In genomic region chr11:77198440-77198849, GRCh38 we compare ENCODE assay signal across 9 cellular contexts.
DNase-seq lines count a peak whose midpoint lies in the region; ATAC-seq and TF ChIP-seq lines count a peak whose summit lies in the region.
"Had no signal": no experiment of that assay in that cellular context is flagged by ENCODE, and none has a peak within 500 bp of the region (broad histone marks: within the 10 kb centered on the region; RNA-seq: fewer than 3 reads in every experiment).

No MANE protein-coding gene starts in this region.

- no peak for TF ChIP-seq POLR2A in vagina (IDR thresholded peaks at IDR 0.05)

- no peaks in the 10 kb centered on the region for H3K4me1 ChIP-seq in vagina

- H3K4me3 ChIP-seq in vagina = no peak overlapping the region
- H3K4me3 ChIP-seq: heart left ventricle had no signal

- H3K27me3 Mint-ChIP-seq in HFFc6 (ENCODE audit: insufficient read depth) (peaks cover 7% of the 10 kb centered on the region), nephron progenitor cell (ENCODE audit: low read depth, poor library complexity) (no peaks in the 10 kb centered on the region)
- no peaks in the 10 kb centered on the region for H3K27me3 Mint-ChIP-seq in activated naive CD8-positive, alpha-beta T cell treated with anti-CD3 and anti-CD28 coated beads for 36 hours

- DNase-seq in ELF-1 (ENCODE audit: low read depth, low spot score) = peak; percentile 63
- DNase-seq in HFFc6 = no peak
- peak; percentile 36 for DNase-seq in activated naive CD8-positive, alpha-beta T cell treated with anti-CD3 and anti-CD28 coated beads for 36 hours
- DNase-seq in nephron progenitor cell = peak; percentile 47
- no peak for DNase-seq in vagina (ENCODE audit: extremely low spot score in 2 of 2)

- H3K27me3 ChIP-seq in vagina = no peaks in the 10 kb centered on the region
- H3K27me3 ChIP-seq: heart left ventricle had no signal

- TF ChIP-seq CTCF in HFFc6 (IDR thresholded peaks at IDR 0.05) (peak; percentile 65), nephron progenitor cell (IDR thresholded peaks at IDR 0.05) (peak; percentile 27), vagina (IDR thresholded peaks at IDR 0.05) (no peak)

- H3K9me3 ChIP-seq in vagina = no peaks in the 10 kb centered on the region
- H3K9me3 ChIP-seq: heart left ventricle had no signal

- H3K27ac Mint-ChIP-seq in HFFc6 = no peak overlapping the region
- no peak overlapping the region for H3K27ac Mint-ChIP-seq in activated naive CD8-positive, alpha-beta T cell treated with anti-CD3 and anti-CD28 coated beads for 36 hours
- H3K27ac Mint-ChIP-seq in nephron progenitor cell = no peak overlapping the region

- no peak for ATAC-seq in GM21423 (IDR thresholded peaks at IDR 0.05; ENCODE audit: unreplicated experiment)
- no peak for ATAC-seq in HG02610 (IDR thresholded peaks at IDR 0.05; ENCODE audit: unreplicated experiment)
- no peak for ATAC-seq in HG03520 (IDR thresholded peaks at IDR 0.05; ENCODE audit: unreplicated experiment)
- ATAC-seq: heart left ventricle had no signal

- no peaks in the 10 kb centered on the region for H3K4me1 Mint-ChIP-seq in HFFc6 (ENCODE audit: low read depth)
- no peaks in the 10 kb centered on the region for H3K4me1 Mint-ChIP-seq in activated naive CD8-positive, alpha-beta T cell treated with anti-CD3 and anti-CD28 coated beads for 36 hours
- peaks cover 7% of the 10 kb centered on the region for H3K4me1 Mint-ChIP-seq in nephron progenitor cell

- no peak overlapping the region for H3K27ac ChIP-seq in vagina
- H3K27ac ChIP-seq: heart left ventricle had no signal

- no peaks in the 10 kb centered on the region for H3K36me3 Mint-ChIP-seq in HFFc6 (ENCODE audit: low read depth)
- H3K36me3 Mint-ChIP-seq in activated naive CD8-positive, alpha-beta T cell treated with anti-CD3 and anti-CD28 coated beads for 36 hours = no peaks in the 10 kb centered on the region
- H3K36me3 Mint-ChIP-seq in nephron progenitor cell (ENCODE audit: low read depth) = no peaks in the 10 kb centered on the region

- no peaks in the 10 kb centered on the region for H3K36me3 ChIP-seq in vagina

- H3K4me3 Mint-ChIP-seq in HFFc6 (no peak overlapping the region), nephron progenitor cell (no peak overlapping the region)
- no peak overlapping the region for H3K4me3 Mint-ChIP-seq in activated naive CD8-positive, alpha-beta T cell treated with anti-CD3 and anti-CD28 coated beads for 36 hours

- H3K9me3 Mint-ChIP-seq in HFFc6 (peaks cover 6% of the 10 kb centered on the region; the same call in 1 of the 2 replicates), nephron progenitor cell (no peaks in the 10 kb centered on the region)
- H3K9me3 Mint-ChIP-seq in activated naive CD8-positive, alpha-beta T cell treated with anti-CD3 and anti-CD28 coated beads for 36 hours = no peaks in the 10 kb centered on the region

- intact Hi-C loops in vagina (cut with DNase I) = loop anchor here (10.0 kb wide), 1 partner anchor 346 kb away; no protein-coding TSS in a partner anchor

Comparison
In these comparisons a context has a peak if more than half of its experiments do, and no peak if none do; other contexts are left out.
1. DNase-seq: peak in ELF-1 (single experiment), activated naive CD8-positive, alpha-beta T cell treated with anti-CD3 and anti-CD28 coated beads for 36 hours (single experiment) and nephron progenitor cell (single experiment); none in HFFc6 (single experiment) and vagina (0 of 2).
2. CTCF ChIP-seq: peak in HFFc6 (single experiment) and nephron progenitor cell (single experiment); none in vagina (0 of 3).